In genomic region chr15:63582179-63582578, GRCh38 we compare ENCODE assay signal across 21 cellular contexts. TPM values are rescaled to one million over a fixed set of nuclear protein-coding genes. Genes with fewer than 3 reads are reported as not detected.
A peak's percentile ranks its signal among the peaks of the same experiment; 100 is the strongest.
DNase-seq lines count a peak whose midpoint lies in the region; ATAC-seq and TF ChIP-seq lines count a peak whose summit lies in the region.
"Had no signal": no experiment of that assay in that cellular context is flagged by ENCODE, and none has a peak within 500 bp of the region (broad histone marks: within the 10 kb centered on the region; RNA-seq: fewer than 3 reads in every experiment).

No MANE protein-coding gene starts in this region.

- no peak overlapping the region for H3K9ac ChIP-seq in fibroblast of lung (ENCODE audit: insufficient read depth, low read length)
- H3K9ac ChIP-seq: KMS-11 had no signal

- no peaks in the 10 kb centered on the region for H3K4me1 Mint-ChIP-seq in activated naive CD4-positive, alpha-beta T cell treated with anti-CD3 and anti-CD28 coated beads, Interleukin-2, amount 10 ng/mL, durations not matched to agents 7 days and 5 days
- peaks cover 21% of the 10 kb centered on the region for H3K4me1 Mint-ChIP-seq in T-helper 17 cell
- H3K4me1 Mint-ChIP-seq in stimulated activated naive B cell treated with anti-CD40 and anti-IgM and Interleukin-4, amounts not matched to agents 10 μg/mL and 1 μg/mL and 100 μg/mL, for 72 hours, result peaks cover 12 to 38% of the 10 kb centered on the region in 2 donors
- H3K4me1 Mint-ChIP-seq: mesothelial cell of epicardium had no signal

- no peak overlapping the region for H3K4me2 ChIP-seq in fibroblast of lung (ENCODE audit: extremely low read depth, insufficient read depth, low read length)
- H3K4me2 ChIP-seq: KMS-11 had no signal

- H3K36me3 Mint-ChIP-seq in activated naive CD4-positive, alpha-beta T cell treated with anti-CD3 and anti-CD28 coated beads, Interleukin-2, amount 50 U/mL, for 72 hours, result peaks cover 17 to 55% of the 10 kb centered on the region in 2 donors
- H3K36me3 Mint-ChIP-seq in activated naive CD4-positive, alpha-beta T cell treated with anti-CD3 and anti-CD28 coated beads, Interleukin-2, amount 10 ng/mL, durations not matched to agents 7 days and 5 days, result peaks cover 53% of the 10 kb centered on the region
- peaks cover 11% of the 10 kb centered on the region for H3K36me3 Mint-ChIP-seq in T-helper 17 cell (ENCODE audit: low read depth)
- H3K36me3 Mint-ChIP-seq in stimulated activated naive B cell treated with anti-CD40 and anti-IgM and Interleukin-4, amounts not matched to agents 10 μg/mL and 1 μg/mL and 100 μg/mL, for 72 hours, result peaks cover 36 to 55% of the 10 kb centered on the region in 2 donors

- no peaks in the 10 kb centered on the region for H3K9me3 Mint-ChIP-seq in activated naive CD4-positive, alpha-beta T cell treated with anti-CD3 and anti-CD28 coated beads, Interleukin-2, amount 50 U/mL, for 72 hours
- no peaks in the 10 kb centered on the region for H3K9me3 Mint-ChIP-seq in activated naive CD4-positive, alpha-beta T cell treated with anti-CD3 and anti-CD28 coated beads, Interleukin-2, amount 10 ng/mL, durations not matched to agents 7 days and 5 days
- peaks cover 0 to 1% of the 10 kb centered on the region in 2 donors for H3K9me3 Mint-ChIP-seq in stimulated activated naive B cell treated with anti-CD40 and anti-IgM and Interleukin-4, amounts not matched to agents 10 μg/mL and 1 μg/mL and 100 μg/mL, for 72 hours
- H3K9me3 Mint-ChIP-seq: activated T-cell treated with anti-CD3 and anti-CD28 coated beads, Interleukin-2, amount 50 U/mL, for 4 hours had no signal

- no peak for DNase-seq in activated naive CD4-positive, alpha-beta T cell treated with anti-CD3 and anti-CD28 coated beads, Interleukin-2, amount 50 U/mL, for 72 hours (ENCODE audit: low spot score in 2 of 2)
- no peak for DNase-seq in activated naive CD4-positive, alpha-beta T cell treated with anti-CD3 and anti-CD28 coated beads, Interleukin-2, amount 10 ng/mL, durations not matched to agents 7 days and 5 days
- DNase-seq in T-helper 17 cell (no peak), fibroblast of lung (ENCODE audit: low read depth in 2 of 2) (no peak), activated gamma-delta T cell treated with Interleukin-2 at 50 U/mL for 16 hours (no peak), NCI-H526 treated with DMSO at 0.1 percent for 48 hours (lab: John Stamatoyannopoulos, UW) (no peak)
- DNase-seq in stimulated activated naive B cell treated with anti-CD40 and anti-IgM and Interleukin-4, amounts not matched to agents 10 μg/mL and 1 μg/mL and 100 μg/mL, for 72 hours, result no peak
- DNase-seq: activated CD4-positive, alpha-beta T cell treated with anti-CD3 and anti-CD28 coated beads, Interleukin-2, amount 50 U/mL, for 1 hour; activated T-cell treated with anti-CD3 and anti-CD28 coated beads, Interleukin-2, amount 50 U/mL, for 4 hours; amygdala; caudate nucleus; COR-L47; left colon; NCI-H2029; NK-92 treated with Interleukin-12 subunit alpha and Interleukin-12 subunit beta, amount 100 ng/mL, for 24 hours; stimulated activated CD4-positive, alpha-beta T cell treated with anti-CD3 and anti-CD28 coated beads, Interleukin-12 subunit alpha, Interleukin-12 subunit beta, amount 100 ng/mL, for 4 hours; thyroid gland had no signal

- no peaks in the 10 kb centered on the region for H4K20me1 ChIP-seq in fibroblast of lung (ENCODE audit: control insufficient read depth, extremely low read depth, insufficient read depth, low read length)

- H2AFZ ChIP-seq in fibroblast of lung (ENCODE audit: low read length), result no peak overlapping the region

- no peaks in the 10 kb centered on the region for H3K27me3 Mint-ChIP-seq in activated naive CD4-positive, alpha-beta T cell treated with anti-CD3 and anti-CD28 coated beads, Interleukin-2, amount 10 ng/mL, durations not matched to agents 7 days and 5 days
- H3K27me3 Mint-ChIP-seq in T-helper 17 cell, result no peaks in the 10 kb centered on the region
- H3K27me3 Mint-ChIP-seq in stimulated activated naive B cell treated with anti-CD40 and anti-IgM and Interleukin-4, amounts not matched to agents 10 μg/mL and 1 μg/mL and 100 μg/mL, for 72 hours, result no peaks in the 10 kb centered on the region

- peaks cover 10% of the 10 kb centered on the region for H3K4me1 ChIP-seq in fibroblast of lung (ENCODE audit: control insufficient read depth, extremely low read depth, insufficient read depth, low read length)
- H3K4me1 ChIP-seq: thyroid gland had no signal

- no peaks in the 10 kb centered on the region for H3K79me2 ChIP-seq in fibroblast of lung (ENCODE audit: control insufficient read depth, insufficient read depth, low read length)

- no peak for ATAC-seq in activated naive CD4-positive, alpha-beta T cell treated with anti-CD3 and anti-CD28 coated beads, Interleukin-2, amount 50 U/mL, for 72 hours
- ATAC-seq in T-helper 17 cell (peak; percentile 34), HG03095 (IDR thresholded peaks at IDR 0.05; ENCODE audit: unreplicated experiment) (no peak)
- ATAC-seq in stimulated activated naive B cell treated with anti-CD40 and anti-IgM and Interleukin-4, amounts not matched to agents 10 μg/mL and 1 μg/mL and 100 μg/mL, for 72 hours (replicated peaks), result no peak
- ATAC-seq: left colon had no signal

- H3K4me3 Mint-ChIP-seq in activated naive CD4-positive, alpha-beta T cell treated with anti-CD3 and anti-CD28 coated beads, Interleukin-2, amount 10 ng/mL, durations not matched to agents 7 days and 5 days, result no peak overlapping the region
- H3K4me3 Mint-ChIP-seq in T-helper 17 cell, result peak overlapping the region; percentile 28
- H3K4me3 Mint-ChIP-seq in stimulated activated naive B cell treated with anti-CD40 and anti-IgM and Interleukin-4, amounts not matched to agents 10 μg/mL and 1 μg/mL and 100 μg/mL, for 72 hours, result no peak overlapping the region
- H3K4me3 Mint-ChIP-seq: activated T-cell treated with anti-CD3 and anti-CD28 coated beads, Interleukin-2, amount 50 U/mL, for 4 hours; mesothelial cell of epicardium had no signal

- H3K9me3 ChIP-seq in T-helper 17 cell (ENCODE audit: control insufficient read depth, low read length, poor library complexity, severe bottlenecking), result no peaks in the 10 kb centered on the region
- no peaks in the 10 kb centered on the region for H3K9me3 ChIP-seq in fibroblast of lung (ENCODE audit: control insufficient read depth, insufficient read depth, low read depth, low read length)
- H3K9me3 ChIP-seq: thyroid gland had no signal

- H3K27ac Mint-ChIP-seq in activated naive CD4-positive, alpha-beta T cell treated with anti-CD3 and anti-CD28 coated beads, Interleukin-2, amount 50 U/mL, for 72 hours, result peak overlapping the region; percentile 51 to 56
- H3K27ac Mint-ChIP-seq in activated naive CD4-positive, alpha-beta T cell treated with anti-CD3 and anti-CD28 coated beads, Interleukin-2, amount 10 ng/mL, durations not matched to agents 7 days and 5 days, result no peak overlapping the region
- H3K27ac Mint-ChIP-seq in T-helper 17 cell, result peak overlapping the region; percentile 37
- peak overlapping the region; percentile 65 for H3K27ac Mint-ChIP-seq in stimulated activated naive B cell treated with anti-CD40 and anti-IgM and Interleukin-4, amounts not matched to agents 10 μg/mL and 1 μg/mL and 100 μg/mL, for 72 hours

- H3K27ac ChIP-seq in fibroblast of lung (ENCODE audit: insufficient read depth, low read length), result peak overlapping the region; percentile 75
- H3K27ac ChIP-seq: KMS-11, RWPE1, thyroid gland had no signal

- no peak for TF ChIP-seq CTCF in fibroblast of lung (conservative IDR thresholded peaks at IDR 0.05 in 1 of 2, IDR thresholded peaks at IDR 0.05 in 1 of 2; ENCODE audit: low read depth in 1 of 2, low read length in 2 of 2)

- H3K27me3 ChIP-seq in fibroblast of lung (ENCODE audit: control insufficient read depth, insufficient read depth, low read length), result no peaks in the 10 kb centered on the region
- H3K27me3 ChIP-seq: thyroid gland had no signal

- H3K4me3 ChIP-seq in fibroblast of lung (replicated peaks in 1 of 4; ENCODE audit: control extremely low read depth in 1 of 4, insufficient read depth in 1 of 4, low read depth in 3 of 4, low read length in 4 of 4), result no peak overlapping the region
- H3K4me3 ChIP-seq: thyroid gland had no signal

- H3K36me3 ChIP-seq in fibroblast of lung (ENCODE audit: control insufficient read depth, insufficient read depth, low read length), result no peaks in the 10 kb centered on the region
- H3K36me3 ChIP-seq: thyroid gland had no signal

- CTCF ChIA-PET in activated naive CD4-positive, alpha-beta T cell treated with anti-CD3 and anti-CD28 coated beads, Interleukin-2, amount 10 ng/mL, durations not matched to agents 7 days and 5 days (lab: Charles Lee), result interaction anchor here (1.0 kb wide), 1 partner anchor 486 kb away, joined by 3 read pairs; no protein-coding TSS in a partner anchor

RNA-seq across cellular contexts. Expression of gene FBXL22, which starts 15.0 kb away (rescaled TPM):
- total RNA-seq in activated naive CD4-positive, alpha-beta T cell treated with anti-CD3 and anti-CD28 coated beads, Interleukin-2, amount 50 U/mL, for 72 hours, result under 1 TPM; 0.30 to 0.80 TPM
- total RNA-seq in T-helper 17 cell (1 to 10 TPM in 1 of 2 donors, under 1 TPM in 1; 0.81 to 1.1 TPM), fibroblast of lung (0.26 and 0.50 TPM in 2 replicates)
- 0.20 and 0.87 TPM in 2 replicates for polyA plus RNA-seq in fibroblast of lung
- 0.35 and 1.7 TPM in 2 replicates for polyA plus RNA-seq in fibroblast of lung (2012)
- polyA minus RNA-seq in fibroblast of lung (ENCODE audit: low replicate concordance), result not detected in 2 replicates
